9 cellular contexts compared by ENCODE assay signal in the genomic region with DNA sequence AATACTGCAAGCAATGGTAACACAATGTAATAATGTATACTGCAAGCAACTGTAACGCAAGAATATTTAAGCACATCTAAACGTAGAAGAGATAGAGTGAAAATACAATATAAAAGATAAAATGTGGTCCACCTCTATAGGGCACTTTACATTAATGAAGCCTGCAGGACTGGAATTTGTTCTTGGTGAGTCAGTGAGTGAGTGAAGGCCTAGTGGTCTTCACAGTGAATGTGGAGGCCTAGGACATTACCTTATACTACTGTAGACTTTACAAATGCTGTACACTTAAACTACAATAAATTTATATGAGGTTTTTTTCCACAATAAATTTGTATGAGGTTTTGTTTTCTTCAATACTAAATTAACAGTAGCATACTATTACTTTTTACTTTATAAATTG.
"Had no signal": no experiment of that assay in that cellular context is flagged by ENCODE, and none has a peak within 500 bp of the region (broad histone marks: within the 10 kb centered on the region; RNA-seq: fewer than 3 reads in every experiment).

No MANE protein-coding gene starts in this region.

- ATAC-seq: GM23338 had no signal

- H3K27ac ChIP-seq: KMS-11 had no signal

- FAIRE-seq: H1, H54, HTR-8/SVneo had no signal

- DNase-seq: H9, HCEC 1CT, Karpas-422, KBM-7 had no signal
